Comparison of ENCODE assay signal across 1 cellular context in the genomic region with DNA sequence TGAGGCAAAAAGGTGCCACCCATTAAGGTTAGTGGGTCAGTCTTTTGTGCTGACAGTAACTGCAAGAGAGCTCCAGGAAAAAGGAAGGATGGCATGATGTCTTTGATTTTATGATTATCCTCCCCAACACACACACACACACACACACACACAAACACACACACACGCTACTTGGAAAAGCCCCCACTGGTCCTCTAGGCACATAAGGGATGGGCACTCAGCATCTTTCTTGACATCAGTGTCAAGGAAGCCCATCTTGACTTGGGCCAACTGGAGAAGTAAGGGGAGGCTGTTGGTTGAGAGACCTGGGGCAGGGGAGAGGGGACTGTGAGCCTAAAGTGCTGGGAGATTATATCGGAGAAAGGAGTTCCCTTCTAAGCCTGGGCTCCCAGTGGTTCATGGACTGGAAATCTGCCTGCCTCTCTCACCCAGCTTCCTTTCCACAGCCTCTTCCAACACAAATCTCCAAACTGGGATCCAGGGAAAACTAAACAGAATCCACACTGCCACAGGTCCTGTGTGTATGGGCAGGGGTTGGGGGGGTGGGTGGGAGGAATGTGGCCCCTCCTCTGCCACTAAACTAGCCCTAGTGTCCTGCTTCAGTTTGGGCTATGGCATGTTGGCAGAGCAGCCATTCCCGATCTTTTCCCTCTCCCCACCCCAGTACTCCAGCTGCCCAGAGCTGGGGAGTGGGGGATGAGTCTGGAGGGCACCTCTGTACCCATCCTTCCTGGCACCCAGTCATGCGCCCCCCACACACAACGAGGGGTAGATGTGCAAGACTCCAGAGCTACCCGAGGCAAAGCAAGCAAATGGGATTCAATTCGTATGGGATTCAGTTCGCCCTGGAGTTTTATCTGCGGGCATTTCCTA.
TF ChIP-seq lines count a peak whose summit lies in the region.

No MANE protein-coding gene starts in this region.

TF ChIP-seq in H1, 55 proteins besides CTCF, POLR2A, EP300 and RAD21 (continued from another document):
- TF ChIP-seq CTBP2 (IDR thresholded peaks at IDR 0.05; ENCODE audit: borderline replicate concordance, insufficient read depth, insufficient read length, low read length) = no peak
- no peak for TF ChIP-seq SUZ12 (IDR thresholded peaks at IDR 0.05; ENCODE audit: low read length)
- no peak for TF ChIP-seq EGR1 (IDR thresholded peaks at IDR 0.05; ENCODE audit: borderline replicate concordance, low read depth, low read length)
- TF ChIP-seq, protein P1, sequence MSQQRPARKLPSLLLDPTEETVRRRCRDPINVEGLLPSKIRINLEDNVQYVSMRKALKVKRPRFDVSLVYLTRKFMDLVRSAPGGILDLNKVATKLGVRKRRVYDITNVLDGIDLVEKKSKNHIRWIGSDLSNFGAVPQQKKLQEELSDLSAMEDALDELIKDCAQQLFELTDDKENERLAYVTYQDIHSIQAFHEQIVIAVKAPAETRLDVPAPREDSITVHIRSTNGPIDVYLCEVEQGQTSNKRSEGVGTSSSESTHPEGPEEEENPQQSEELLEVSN (IDR thresholded peaks at IDR 0.05) = no peak
- TF ChIP-seq, protein P2, sequence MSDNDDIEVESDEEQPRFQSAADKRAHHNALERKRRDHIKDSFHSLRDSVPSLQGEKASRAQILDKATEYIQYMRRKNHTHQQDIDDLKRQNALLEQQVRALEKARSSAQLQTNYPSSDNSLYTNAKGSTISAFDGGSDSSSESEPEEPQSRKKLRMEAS (IDR thresholded peaks at IDR 0.05) = no peak
- TF ChIP-seq CHD1 (IDR thresholded peaks at IDR 0.05; ENCODE audit: low read depth, low read length) = peak; percentile 6; the same call in 1 of the 2 replicates
- TF ChIP-seq POLR2AphosphoS5 (IDR thresholded peaks at IDR 0.05; ENCODE audit: low read depth, low read length) = peak; percentile 73
- TF ChIP-seq JUND (IDR thresholded peaks at IDR 0.05; ENCODE audit: low read length) = no peak
- no peak for TF ChIP-seq SP1 (IDR thresholded peaks at IDR 0.05; ENCODE audit: low read depth, low read length)
